Comparison of ENCODE assay signal across 13 cellular contexts in genomic region chr3:80233576-80233975, GRCh38.
"Had no signal": no experiment of that assay in that cellular context is flagged by ENCODE, and none has a peak within 500 bp of the region (broad histone marks: within the 10 kb centered on the region; RNA-seq: fewer than 3 reads in every experiment).

No MANE protein-coding gene starts in this region.

- H3K27me3 ChIP-seq: foreskin keratinocyte, suprapubic skin had no signal

- ATAC-seq: left lobe of liver; natural killer cell treated with Interleukin-12 subunit alpha and Interleukin-12 subunit beta and Interleukin-15 and Interleukin-18, amount 100 ng/mL, for 72 hours; stimulated activated naive CD8-positive, alpha-beta T cell treated with anti-CD3 and anti-CD28 coated beads, Interleukin-15, Interleukin-2, amounts not matched to agents 100 U/mL and 50 U/mL, for 24 hours; T-helper 17 cell had no signal

- DNase-seq: activated CD4-positive, CD25-positive, alpha-beta regulatory T cell; activated T-cell treated with anti-CD3 and anti-CD28 coated beads, Interleukin-2, amount 50 U/mL, for 1 hour; cerebellar nuclear complex; dermis blood vessel endothelial cell; nucleus accumbens; stimulated activated CD4-positive, alpha-beta T cell treated with anti-CD3 and anti-CD28 coated beads, Interleukin-4, amount 100 ng/mL, for 1 hour; stimulated activated CD8-positive, alpha-beta memory T cell treated with anti-CD3 and anti-CD28 coated beads, Interleukin-4, amount 100 ng/mL, for 48 hours; stimulated activated naive CD8-positive, alpha-beta T cell treated with anti-CD3 and anti-CD28 coated beads, Interleukin-15, Interleukin-2, amounts not matched to agents 100 U/mL and 50 U/mL, for 24 hours; T-helper 17 cell had no signal

- H3K27ac ChIP-seq: foreskin keratinocyte, suprapubic skin had no signal

- H3K36me3 ChIP-seq: suprapubic skin had no signal

- H3K4me1 ChIP-seq: suprapubic skin had no signal

- H3K4me3 ChIP-seq: suprapubic skin had no signal

- H3K9me3 ChIP-seq: suprapubic skin had no signal
